ENCODE assay signal across 12 cellular contexts in genomic region chr15:29045717-29046116, GRCh38.
DNase-seq lines count a peak whose midpoint lies in the region; ATAC-seq and TF ChIP-seq lines count a peak whose summit lies in the region.
"Had no signal": no experiment of that assay in that cellular context is flagged by ENCODE, and none has a peak within 500 bp of the region (broad histone marks: within the 10 kb centered on the region; RNA-seq: fewer than 3 reads in every experiment).

No MANE protein-coding gene starts in this region.

- H3K9me3 Mint-ChIP-seq in activated naive CD4-positive, alpha-beta T cell treated with anti-CD3 and anti-CD28 coated beads, Interleukin-2, amount 50 U/mL, for 72 hours = no peaks in the 10 kb centered on the region
- no peaks in the 10 kb centered on the region for H3K9me3 Mint-ChIP-seq in activated CD8-positive, alpha-beta T cell treated with anti-CD3 and anti-CD28 coated beads, Interleukin-2, amount 10 ng/mL, durations not matched to agents 7 days and 5 days (ENCODE audit: insufficient read depth)
- H3K9me3 Mint-ChIP-seq in glutamatergic neuron (ENCODE audit: unreplicated experiment) = peaks cover 8% of the 10 kb centered on the region
- H3K9me3 Mint-ChIP-seq: central memory CD8-positive, alpha-beta T cell had no signal

- H3K27me3 Mint-ChIP-seq in activated CD8-positive, alpha-beta T cell treated with anti-CD3 and anti-CD28 coated beads, Interleukin-2, amount 10 ng/mL, durations not matched to agents 7 days and 5 days (ENCODE audit: low read depth) = no peaks in the 10 kb centered on the region
- H3K27me3 Mint-ChIP-seq in glutamatergic neuron (ENCODE audit: unreplicated experiment) = no peaks in the 10 kb centered on the region
- H3K27me3 Mint-ChIP-seq: central memory CD8-positive, alpha-beta T cell had no signal

- peak; percentile 100 for ATAC-seq in activated naive CD4-positive, alpha-beta T cell treated with anti-CD3 and anti-CD28 coated beads, Interleukin-2, amount 50 U/mL, for 72 hours
- ATAC-seq in activated CD8-positive, alpha-beta T cell treated with anti-CD3 and anti-CD28 coated beads, Interleukin-2, amount 10 ng/mL, durations not matched to agents 7 days and 5 days = peak; percentile 76
- ATAC-seq in left lobe of liver = no peak
- ATAC-seq: Right ventricle myocardium inferior had no signal

- TF ChIP-seq CTCF in glutamatergic neuron (IDR thresholded peaks at IDR 0.05; ENCODE audit: partially characterized antibody, unreplicated experiment) = no peak

- H3K4me3 Mint-ChIP-seq in activated CD8-positive, alpha-beta T cell treated with anti-CD3 and anti-CD28 coated beads, Interleukin-2, amount 10 ng/mL, durations not matched to agents 7 days and 5 days = no peak overlapping the region
- no peak overlapping the region for H3K4me3 Mint-ChIP-seq in glutamatergic neuron (ENCODE audit: unreplicated experiment)
- H3K4me3 Mint-ChIP-seq: central memory CD8-positive, alpha-beta T cell had no signal

- DNase-seq in activated naive CD4-positive, alpha-beta T cell treated with anti-CD3 and anti-CD28 coated beads, Interleukin-2, amount 50 U/mL, for 72 hours (ENCODE audit: low spot score in 2 of 2) = peak in 1 of 2 donors; percentile 42
- DNase-seq in activated naive CD4-positive, alpha-beta T cell treated with anti-CD3 and anti-CD28 coated beads, Interleukin-2, amount 50 U/mL, for 16 hours = no peak
- DNase-seq in activated CD8-positive, alpha-beta T cell treated with anti-CD3 and anti-CD28 coated beads, Interleukin-2, amount 10 ng/mL, durations not matched to agents 7 days and 5 days = peak; percentile 28
- peak; percentile 64 for DNase-seq in foreskin melanocyte
- DNase-seq in superior temporal gyrus (ENCODE audit: extremely low spot score) = peak; percentile 78
- no peak for DNase-seq in glutamatergic neuron
- no peak for DNase-seq in left lobe of liver (ENCODE audit: low spot score)
- no peak for DNase-seq in cerebellum (ENCODE audit: low spot score)
- DNase-seq: activated CD4-positive, alpha-beta T cell treated with anti-CD3 and anti-CD28 coated beads for 4 hours; NCI-H187 had no signal

- peaks cover 0 to 9% of the 10 kb centered on the region in 2 donors for H3K36me3 Mint-ChIP-seq in activated naive CD4-positive, alpha-beta T cell treated with anti-CD3 and anti-CD28 coated beads, Interleukin-2, amount 50 U/mL, for 72 hours
- H3K36me3 Mint-ChIP-seq in activated CD8-positive, alpha-beta T cell treated with anti-CD3 and anti-CD28 coated beads, Interleukin-2, amount 10 ng/mL, durations not matched to agents 7 days and 5 days (ENCODE audit: low read depth) = peaks cover 5% of the 10 kb centered on the region
- no peaks in the 10 kb centered on the region for H3K36me3 Mint-ChIP-seq in glutamatergic neuron (ENCODE audit: unreplicated experiment)

- H3K4me1 Mint-ChIP-seq in activated CD8-positive, alpha-beta T cell treated with anti-CD3 and anti-CD28 coated beads, Interleukin-2, amount 10 ng/mL, durations not matched to agents 7 days and 5 days (ENCODE audit: low read depth) = peaks cover 39% of the 10 kb centered on the region
- peaks cover 34% of the 10 kb centered on the region for H3K4me1 Mint-ChIP-seq in glutamatergic neuron (ENCODE audit: low read depth, unreplicated experiment)

- CTCF ChIA-PET in activated CD8-positive, alpha-beta T cell treated with anti-CD3 and anti-CD28 coated beads, Interleukin-2, amount 10 ng/mL, durations not matched to agents 7 days and 5 days (lab: Charles Lee) = no interaction called here

- POLR2A ChIA-PET in activated CD8-positive, alpha-beta T cell treated with anti-CD3 and anti-CD28 coated beads, Interleukin-2, amount 10 ng/mL, durations not matched to agents 7 days and 5 days (lab: Charles Lee) = no interaction called here

- H3K27ac Mint-ChIP-seq in activated naive CD4-positive, alpha-beta T cell treated with anti-CD3 and anti-CD28 coated beads, Interleukin-2, amount 50 U/mL, for 72 hours = peak overlapping the region; percentile 50 to 72
- no peak overlapping the region for H3K27ac Mint-ChIP-seq in activated CD8-positive, alpha-beta T cell treated with anti-CD3 and anti-CD28 coated beads, Interleukin-2, amount 10 ng/mL, durations not matched to agents 7 days and 5 days
- H3K27ac Mint-ChIP-seq in glutamatergic neuron (ENCODE audit: unreplicated experiment) = no peak overlapping the region

Comparison
In these comparisons a context has a peak if more than half of its experiments do, and no peak if none do; other contexts are left out.
1. DNase-seq: peak in activated CD8-positive, alpha-beta T cell treated with anti-CD3 and anti-CD28 coated beads, Interleukin-2, amount 10 ng/mL, durations not matched to agents 7 days and 5 days (single experiment), foreskin melanocyte (single experiment) and superior temporal gyrus (single experiment); none in activated naive CD4-positive, alpha-beta T cell treated with anti-CD3 and anti-CD28 coated beads, Interleukin-2, amount 50 U/mL, for 16 hours (single experiment), glutamatergic neuron (single experiment), left lobe of liver (single experiment) and cerebellum (single experiment).
2. H3K27ac Mint-ChIP-seq: peak in activated naive CD4-positive, alpha-beta T cell treated with anti-CD3 and anti-CD28 coated beads, Interleukin-2, amount 50 U/mL, for 72 hours (2 of 2); none in activated CD8-positive, alpha-beta T cell treated with anti-CD3 and anti-CD28 coated beads, Interleukin-2, amount 10 ng/mL, durations not matched to agents 7 days and 5 days (single experiment) and glutamatergic neuron (single experiment).